In genomic region chr1:20368866-20369545, GRCh38 we compare ENCODE assay signal across 23 cellular contexts.
"Had no signal": no experiment of that assay in that cellular context is flagged by ENCODE, and none has a peak within 500 bp of the region (broad histone marks: within the 10 kb centered on the region; RNA-seq: fewer than 3 reads in every experiment).

No MANE protein-coding gene starts in this region.

- H3K9me3 Mint-ChIP-seq: activated naive CD4-positive, alpha-beta T cell treated with anti-CD3 and anti-CD28 coated beads, Interleukin-2, amount 50 U/mL, for 24 hours; central memory CD8-positive, alpha-beta T cell; dendritic cell treated with granulocyte-macrophage colony-stimulating factor and Interleukin-4, amounts not matched to agents 40 ng/mL and 50 ng/mL, for 4 days; endodermal cell; nephron; stimulated activated effector memory CD8-positive, alpha-beta T cell treated with anti-CD3 and anti-CD28 coated beads, Interleukin-12 subunit alpha, Interleukin-12 subunit beta, amount 100 ng/mL, for 72 hours; stimulated activated naive CD8-positive, alpha-beta T cell treated with anti-CD3 and anti-CD28 coated beads, Interleukin-15, Interleukin-2, amounts not matched to agents 100 ng/mL and 50 ng/mL, for 24 hours had no signal

- H3K36me3 Mint-ChIP-seq: activated naive CD4-positive, alpha-beta T cell treated with anti-CD3 and anti-CD28 coated beads, Interleukin-2, amount 50 U/mL, for 24 hours; stimulated activated effector memory CD8-positive, alpha-beta T cell treated with anti-CD3 and anti-CD28 coated beads, Interleukin-12 subunit alpha, Interleukin-12 subunit beta, amount 100 ng/mL, for 72 hours had no signal

- H3K27ac Mint-ChIP-seq: activated naive CD4-positive, alpha-beta T cell treated with anti-CD3 and anti-CD28 coated beads, Interleukin-2, amount 50 U/mL, for 24 hours; dendritic cell treated with granulocyte-macrophage colony-stimulating factor and Interleukin-4, amounts not matched to agents 40 ng/mL and 50 ng/mL, for 4 days; endodermal cell; nephron; progenitor cell of endocrine pancreas; stimulated activated effector memory CD8-positive, alpha-beta T cell treated with anti-CD3 and anti-CD28 coated beads, Interleukin-12 subunit alpha, Interleukin-12 subunit beta, amount 100 ng/mL, for 72 hours; stimulated activated naive CD8-positive, alpha-beta T cell treated with anti-CD3 and anti-CD28 coated beads, Interleukin-15, Interleukin-2, amounts not matched to agents 100 ng/mL and 50 ng/mL, for 24 hours had no signal

- H3K4me3 Mint-ChIP-seq: activated naive CD4-positive, alpha-beta T cell treated with anti-CD3 and anti-CD28 coated beads, Interleukin-2, amount 50 U/mL, for 24 hours; central memory CD8-positive, alpha-beta T cell; dendritic cell treated with granulocyte-macrophage colony-stimulating factor and Interleukin-4, amounts not matched to agents 40 ng/mL and 50 ng/mL, for 4 days; endodermal cell; stimulated activated effector memory CD8-positive, alpha-beta T cell treated with anti-CD3 and anti-CD28 coated beads, Interleukin-12 subunit alpha, Interleukin-12 subunit beta, amount 100 ng/mL, for 72 hours; stimulated activated naive CD8-positive, alpha-beta T cell treated with anti-CD3 and anti-CD28 coated beads, Interleukin-15, Interleukin-2, amounts not matched to agents 100 ng/mL and 50 ng/mL, for 24 hours had no signal

- H3K4me1 Mint-ChIP-seq: endodermal cell had no signal

- DNase-seq: activated CD4-positive, alpha-beta T cell treated with anti-CD3 and anti-CD28 coated beads for 4 hours; activated CD4-positive, alpha-beta T cell treated with anti-CD3 and anti-CD28 coated beads, Interleukin-2, amount 50 U/mL, for 48 hours; activated CD8-positive, alpha-beta memory T cell treated with anti-CD3 and anti-CD28 coated beads for 24 hours; activated gamma-delta T cell; endodermal cell; foreskin fibroblast; head of caudate nucleus; hippocampal formation; left cardiac atrium; left ventricle myocardium superior; mammary epithelial cell; ovary; right lobe of liver; stimulated activated CD4-positive, alpha-beta T cell treated with anti-CD3 and anti-CD28 coated beads, Interleukin-4, amount 100 ng/mL, for 24 hours; trophoblast cell; uterus had no signal
